In genomic region chr2:104755026-104755856, GRCh38 we compare ENCODE assay signal across 16 cellular contexts.
A peak's percentile ranks its signal among the peaks of the same experiment; 100 is the strongest.
DNase-seq lines count a peak whose midpoint lies in the region; ATAC-seq, FAIRE-seq and TF ChIP-seq lines count a peak whose summit lies in the region.
"Had no signal": no experiment of that assay in that cellular context is flagged by ENCODE, and none has a peak within 500 bp of the region (broad histone marks: within the 10 kb centered on the region; RNA-seq: fewer than 3 reads in every experiment).

No MANE protein-coding gene starts in this region.

- intact Hi-C loops in heart right ventricle (cut with DNase I), result no loop called here
- intact Hi-C loops in Right ventricle myocardium superior (cut with DNase I), result no loop called here

- DNase-seq in heart right ventricle (no peak), Right ventricle myocardium superior (no peak), lung (ENCODE audit: low spot score) (no peak), upper lobe of left lung (peak in 1 of 2 donors; percentile 28), T-helper 1 cell (no peak), NCI-H2029 (lab: John Stamatoyannopoulos, UW) (no peak), H54 (ENCODE audit: insufficient read length, low spot score) (no peak)
- DNase-seq: activated CD8-positive, alpha-beta memory T cell treated with anti-CD3 and anti-CD28 coated beads, Interleukin-2, amount 10 ng/mL, durations not matched to agents 7 days and 5 days; DMS79 treated with DMSO at 0.1 percent for 48 hours; endodermal cell; NCI-H524 treated with DMSO at 0.1 percent for 48 hours; tibial artery had no signal

- no peak overlapping the region for H3K4me3 Mint-ChIP-seq in brain
- H3K4me3 Mint-ChIP-seq: activated CD8-positive, alpha-beta memory T cell treated with anti-CD3 and anti-CD28 coated beads, Interleukin-2, amount 10 ng/mL, durations not matched to agents 7 days and 5 days; endodermal cell had no signal

- TF ChIP-seq CTCF in heart right ventricle (IDR thresholded peaks at IDR 0.05), result no peak
- no peak for TF ChIP-seq CTCF in brain (conservative IDR thresholded peaks at IDR 0.05)
- TF ChIP-seq CTCF in lung (IDR thresholded peaks at IDR 0.05; ENCODE audit: control extremely low read depth, extremely low read depth), result no peak
- TF ChIP-seq CTCF in upper lobe of left lung (IDR thresholded peaks at IDR 0.05), result no peak

- H3K27ac Mint-ChIP-seq in brain, result peak overlapping the region; percentile 13 to 87 (median 48)
- H3K27ac Mint-ChIP-seq: activated CD8-positive, alpha-beta memory T cell treated with anti-CD3 and anti-CD28 coated beads, Interleukin-2, amount 10 ng/mL, durations not matched to agents 7 days and 5 days; endodermal cell had no signal

- ATAC-seq in heart right ventricle, result peak in 6 of 8 donors; percentile 17 to 55 (median 37)
- ATAC-seq in Right ventricle myocardium superior (ENCODE audit: poor library complexity), result no peak
- ATAC-seq in lung (ENCODE audit: insufficient read depth, low FRiP score), result peak; percentile 62
- peak; percentile 41 to 58 for ATAC-seq in upper lobe of left lung (ENCODE audit: low FRiP score in 2 of 2)
- ATAC-seq: activated CD8-positive, alpha-beta memory T cell treated with anti-CD3 and anti-CD28 coated beads, Interleukin-2, amount 10 ng/mL, durations not matched to agents 7 days and 5 days had no signal

- no peak for TF ChIP-seq POLR2A in upper lobe of left lung (IDR thresholded peaks at IDR 0.05)
- TF ChIP-seq POLR2A in H54 (IDR thresholded peaks at IDR 0.05; ENCODE audit: low read depth, low read length), result no peak

- no peak for TF ChIP-seq EP300 in upper lobe of left lung (IDR thresholded peaks at IDR 0.05)

- H3K27ac ChIP-seq in heart right ventricle (no peak overlapping the region), lung (ENCODE audit: low read depth in 1 of 2, low read length in 1 of 2) (no peak overlapping the region), upper lobe of left lung (no peak overlapping the region)
- H3K27ac ChIP-seq: hepatocyte, right atrium auricular region, tibial artery had no signal

- H3K36me3 Mint-ChIP-seq in brain, result no peaks in the 10 kb centered on the region
- H3K36me3 Mint-ChIP-seq: activated CD8-positive, alpha-beta memory T cell treated with anti-CD3 and anti-CD28 coated beads, Interleukin-2, amount 10 ng/mL, durations not matched to agents 7 days and 5 days had no signal

- H3K4me1 ChIP-seq in heart right ventricle, result no peaks in the 10 kb centered on the region
- H3K4me1 ChIP-seq in lung (ENCODE audit: control insufficient read depth in 2 of 2, insufficient read depth in 2 of 2, low read length in 2 of 2), result no peaks in the 10 kb centered on the region
- H3K4me1 ChIP-seq in upper lobe of left lung, result no peaks in the 10 kb centered on the region
- H3K4me1 ChIP-seq: right atrium auricular region, tibial artery had no signal

- FAIRE-seq in H54 (lab: Jason Lieb, UNC), result no peak
- FAIRE-seq: TTC549 had no signal

- H3K4me3 ChIP-seq in heart right ventricle (no peak overlapping the region), lung (no peak overlapping the region), upper lobe of left lung (no peak overlapping the region)
- H3K4me3 ChIP-seq: hepatocyte, right atrium auricular region, tibial artery had no signal

- H3K9me3 Mint-ChIP-seq in brain, result peaks cover 0 to 4% (median 0%) of the 10 kb centered on the region in 5 experiments

- WGBS in heart right ventricle, 2 donors, result 69 to 78% methylated on average over 26 of the region's 26 CpGs
- WGBS in lung, 2 donors, result 56 to 71% methylated on average over 26 of the region's 26 CpGs
- WGBS in upper lobe of left lung, 2 donors, result 62 to 71% methylated on average over 25 to 26 of the region's 26 CpGs

- H3K27me3 Mint-ChIP-seq in brain, result no peaks in the 10 kb centered on the region
- H3K27me3 Mint-ChIP-seq: activated CD8-positive, alpha-beta memory T cell treated with anti-CD3 and anti-CD28 coated beads, Interleukin-2, amount 10 ng/mL, durations not matched to agents 7 days and 5 days had no signal

- peaks cover 59% of the 10 kb centered on the region for H3K4me1 Mint-ChIP-seq in brain
- H3K4me1 Mint-ChIP-seq: activated CD8-positive, alpha-beta memory T cell treated with anti-CD3 and anti-CD28 coated beads, Interleukin-2, amount 10 ng/mL, durations not matched to agents 7 days and 5 days had no signal

- H3K27me3 ChIP-seq in heart right ventricle (peaks cover 0 to 38% (median 16%) of the 10 kb centered on the region in 7 donors), lung (ENCODE audit: control insufficient read depth, insufficient read depth) (no peaks in the 10 kb centered on the region), upper lobe of left lung (no peaks in the 10 kb centered on the region)
- H3K27me3 ChIP-seq: hepatocyte, right atrium auricular region had no signal

- H3K36me3 ChIP-seq in heart right ventricle (no peaks in the 10 kb centered on the region), lung (ENCODE audit: control insufficient read depth in 2 of 2, insufficient read depth in 2 of 2, low read length in 2 of 2) (no peaks in the 10 kb centered on the region), upper lobe of left lung (no peaks in the 10 kb centered on the region)
- H3K36me3 ChIP-seq: right atrium auricular region, tibial artery had no signal

- H3K9me3 ChIP-seq in heart right ventricle, result no peaks in the 10 kb centered on the region
- H3K9me3 ChIP-seq in lung (ENCODE audit: control insufficient read depth in 2 of 2, insufficient read depth in 1 of 2, low read length in 1 of 2), result no peaks in the 10 kb centered on the region
- H3K9me3 ChIP-seq in upper lobe of left lung, result no peaks in the 10 kb centered on the region
- H3K9me3 ChIP-seq: right atrium auricular region, tibial artery had no signal
